In the genomic region with DNA sequence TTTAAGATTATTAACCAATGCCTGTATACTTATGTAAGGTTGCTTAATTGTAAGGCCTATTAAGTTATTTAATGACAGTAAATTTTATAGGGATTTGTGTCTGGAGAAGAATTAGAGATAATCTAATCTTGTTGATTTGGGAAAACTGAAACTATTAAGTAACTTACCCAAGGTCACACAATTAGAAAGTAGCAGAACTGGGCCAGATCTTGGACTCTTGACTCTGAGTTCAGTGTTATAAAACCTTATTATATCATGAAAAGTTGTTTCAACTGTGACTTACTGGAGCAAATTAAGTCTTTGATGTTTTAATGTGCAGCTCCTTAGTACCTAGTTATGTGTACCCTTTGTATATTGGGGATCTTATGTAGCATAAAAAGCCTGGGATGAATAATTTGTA, we compare ENCODE assay signal across 23 cellular contexts. TPM values are rescaled to one million over a fixed set of nuclear protein-coding genes. Genes with fewer than 3 reads are reported as not detected.
DNase-seq lines count a peak whose midpoint lies in the region; ATAC-seq and TF ChIP-seq lines count a peak whose summit lies in the region.
"Had no signal": no experiment of that assay in that cellular context is flagged by ENCODE, and none has a peak within 500 bp of the region (broad histone marks: within the 10 kb centered on the region; RNA-seq: fewer than 3 reads in every experiment).

No MANE protein-coding gene starts in this region.

- no peaks in the 10 kb centered on the region for H3K27me3 Mint-ChIP-seq in natural killer cell treated with Interleukin-12 subunit alpha and Interleukin-12 subunit beta and Interleukin-15 and Interleukin-18, amount 100 ng/mL, for 72 hours
- H3K27me3 Mint-ChIP-seq: activated naive CD8-positive, alpha-beta T cell had no signal

- TF ChIP-seq CTCF in HEK293 (tag by site-specific recombination; IDR thresholded peaks at IDR 0.05) (no peak), body of pancreas (IDR thresholded peaks at IDR 0.05) (no peak), right lobe of liver (IDR thresholded peaks at IDR 0.05) (no peak), spleen (IDR thresholded peaks at IDR 0.05 in 8 of 11, conservative IDR thresholded peaks at IDR 0.05 in 3 of 11) (no peak)

- TF ChIP-seq POLR2A in body of pancreas (IDR thresholded peaks at IDR 0.05) (no peak), right lobe of liver (IDR thresholded peaks at IDR 0.05) (no peak), spleen (IDR thresholded peaks at IDR 0.05) (no peak)

- peaks cover 21 to 29% of the 10 kb centered on the region in 2 donors for H3K4me1 Mint-ChIP-seq in natural killer cell treated with Interleukin-12 subunit alpha and Interleukin-12 subunit beta and Interleukin-15 and Interleukin-18, amount 100 ng/mL, for 72 hours (ENCODE audit: low read depth in 2 of 2)

- H3K36me3 ChIP-seq in HEK293 (ENCODE audit: control insufficient read depth in 2 of 2, insufficient read depth in 1 of 2, low read length in 2 of 2): peaks cover 0 to 12% of the 10 kb centered on the region in 2 experiments; a peak in 2 of 3 replicates
- H3K36me3 ChIP-seq in body of pancreas (replicated peaks in 1 of 2; ENCODE audit: insufficient read depth in 1 of 2, low read depth in 2 of 2): no peaks in the 10 kb centered on the region
- no peaks in the 10 kb centered on the region for H3K36me3 ChIP-seq in right lobe of liver
- H3K36me3 ChIP-seq in spleen: peaks cover 0 to 19% (median 0%) of the 10 kb centered on the region in 6 donors
- H3K36me3 ChIP-seq: ascending aorta, ovary, uterus had no signal

- H3K9me3 ChIP-seq in HEK293 (ENCODE audit: control insufficient read depth, insufficient read depth, low read depth, low read length) (no peaks in the 10 kb centered on the region), body of pancreas (no peaks in the 10 kb centered on the region), right lobe of liver (no peaks in the 10 kb centered on the region), spleen (no peaks in the 10 kb centered on the region)
- H3K9me3 ChIP-seq: ascending aorta, ovary, uterus had no signal

- intact Hi-C loops in body of pancreas (cut with DNase I): no loop called here
- intact Hi-C loops in right lobe of liver (cut with DNase I): no loop called here
- intact Hi-C loops in spleen (cut with DNase I; ENCODE audit: low total_unique reads): no loop called here

- peak; percentile 20 for ATAC-seq in body of pancreas
- peak; percentile 31 to 41 (median 34) for ATAC-seq in right lobe of liver
- ATAC-seq in natural killer cell treated with Interleukin-12 subunit alpha and Interleukin-12 subunit beta and Interleukin-15 and Interleukin-18, amount 100 ng/mL, for 72 hours: no peak
- no peak for ATAC-seq in GM21737 (IDR thresholded peaks at IDR 0.05; ENCODE audit: unreplicated experiment)
- ATAC-seq: left cardiac atrium, natural killer cell, sciatic nerve, WTC11 had no signal

- H3K36me3 Mint-ChIP-seq in natural killer cell treated with Interleukin-12 subunit alpha and Interleukin-12 subunit beta and Interleukin-15 and Interleukin-18, amount 100 ng/mL, for 72 hours: no peaks in the 10 kb centered on the region
- H3K36me3 Mint-ChIP-seq: natural killer cell, WTC11 had no signal

- H3K4me3 Mint-ChIP-seq in natural killer cell treated with Interleukin-12 subunit alpha and Interleukin-12 subunit beta and Interleukin-15 and Interleukin-18, amount 100 ng/mL, for 72 hours: no peak overlapping the region
- H3K4me3 Mint-ChIP-seq: activated naive CD8-positive, alpha-beta T cell; natural killer cell; WTC11 had no signal

- no peaks in the 10 kb centered on the region for H3K27me3 ChIP-seq in body of pancreas
- no peaks in the 10 kb centered on the region for H3K27me3 ChIP-seq in right lobe of liver
- no peaks in the 10 kb centered on the region for H3K27me3 ChIP-seq in spleen (replicated peaks in 1 of 7)
- H3K27me3 ChIP-seq: ascending aorta, ovary, uterus had no signal

- no peaks in the 10 kb centered on the region for H3K9me3 Mint-ChIP-seq in natural killer cell treated with Interleukin-12 subunit alpha and Interleukin-12 subunit beta and Interleukin-15 and Interleukin-18, amount 100 ng/mL, for 72 hours
- H3K9me3 Mint-ChIP-seq: natural killer cell, WTC11 had no signal

- DNase-seq in body of pancreas: no peak
- DNase-seq in right lobe of liver: no peak
- DNase-seq in spleen: no peak
- no peak for DNase-seq in activated gamma-delta T cell (lab: John Stamatoyannopoulos, UW)
- no peak for DNase-seq in natural killer cell treated with Interleukin-12 subunit alpha and Interleukin-12 subunit beta and Interleukin-15 and Interleukin-18, amount 100 ng/mL, for 72 hours (ENCODE audit: low spot score)
- no peak for DNase-seq in superior temporal gyrus (ENCODE audit: extremely low spot score)
- DNase-seq: caudate nucleus, glutamatergic neuron, HCEC 1CT, left cardiac atrium, natural killer cell, NCI-H1436, ovary, SIG-M5, SW 1271, T1000, uterus had no signal

- no peak overlapping the region for H3K4me3 ChIP-seq in HEK293 (ENCODE audit: low read depth, low read length)
- H3K4me3 ChIP-seq in body of pancreas: no peak overlapping the region
- no peak overlapping the region for H3K4me3 ChIP-seq in right lobe of liver
- no peak overlapping the region for H3K4me3 ChIP-seq in spleen
- H3K4me3 ChIP-seq: ovary, uterus had no signal

- CTCF ChIA-PET in HEK293 (lab: Yijun Ruan, JAX): interaction anchor here (0.6 to 1.4 kb wide), 4 partner anchors 12 to 383 kb away, joined by 3 to 4 read pairs (median 3); no protein-coding TSS in a partner anchor

- H3K27ac Mint-ChIP-seq in natural killer cell treated with Interleukin-12 subunit alpha and Interleukin-12 subunit beta and Interleukin-15 and Interleukin-18, amount 100 ng/mL, for 72 hours: no peak overlapping the region
- H3K27ac Mint-ChIP-seq: activated naive CD8-positive, alpha-beta T cell; natural killer cell; WTC11 had no signal

- H3K4me1 ChIP-seq in HEK293 (ENCODE audit: control insufficient read depth, insufficient read depth, low read length): peaks cover 13% of the 10 kb centered on the region
- peaks cover 82% of the 10 kb centered on the region for H3K4me1 ChIP-seq in body of pancreas
- peaks cover 0 to 52% (median 15%) of the 10 kb centered on the region in 4 donors for H3K4me1 ChIP-seq in right lobe of liver
- peaks cover 23 to 73% (median 47%) of the 10 kb centered on the region in 6 donors for H3K4me1 ChIP-seq in spleen

- POLR2A ChIA-PET in HEK293 (lab: Yijun Ruan, JAX): no interaction called here

- H3K27ac ChIP-seq in HEK293 (ENCODE audit: extremely low read depth, low read depth, low read length): no peak overlapping the region
- peak overlapping the region in 2 of 4 donors; percentile 31 to 81 for H3K27ac ChIP-seq in body of pancreas
- H3K27ac ChIP-seq in right lobe of liver: peak overlapping the region; percentile 24 to 94 (median 89)
- H3K27ac ChIP-seq in spleen: peak overlapping the region; percentile 1 to 75 (median 32)

TF ChIP-seq in HEK293, 187 proteins besides CTCF, POLR2A, EP300 and RAD21 (continues in another document):
- TF ChIP-seq OSR2 (tag by site-specific recombination; IDR thresholded peaks at IDR 0.05) (no peak), FEZF1 (tag by site-specific recombination; IDR thresholded peaks at IDR 0.05) (no peak), ZNF157 (tag by site-specific recombination; IDR thresholded peaks at IDR 0.05) (no peak), GFI1B (tag by site-specific recombination; IDR thresholded peaks at IDR 0.05) (no peak), ZSCAN30 (tag by site-specific recombination; IDR thresholded peaks at IDR 0.05) (no peak), ZNF664 (tag by site-specific recombination; IDR thresholded peaks at IDR 0.05) (peak; percentile 38; the same call in 1 of the 2 replicates), ZXDB (tag by site-specific recombination; IDR thresholded peaks at IDR 0.05) (no peak), PRDM1 (tag by site-specific recombination; IDR thresholded peaks at IDR 0.05) (no peak), ZNF10 (tag by site-specific recombination; IDR thresholded peaks at IDR 0.05) (no peak), OVOL3 (tag by site-specific recombination; IDR thresholded peaks at IDR 0.05) (no peak), ZNF768 (tag by site-specific recombination; IDR thresholded peaks at IDR 0.05) (no peak)
- TF ChIP-seq, protein P1, sequence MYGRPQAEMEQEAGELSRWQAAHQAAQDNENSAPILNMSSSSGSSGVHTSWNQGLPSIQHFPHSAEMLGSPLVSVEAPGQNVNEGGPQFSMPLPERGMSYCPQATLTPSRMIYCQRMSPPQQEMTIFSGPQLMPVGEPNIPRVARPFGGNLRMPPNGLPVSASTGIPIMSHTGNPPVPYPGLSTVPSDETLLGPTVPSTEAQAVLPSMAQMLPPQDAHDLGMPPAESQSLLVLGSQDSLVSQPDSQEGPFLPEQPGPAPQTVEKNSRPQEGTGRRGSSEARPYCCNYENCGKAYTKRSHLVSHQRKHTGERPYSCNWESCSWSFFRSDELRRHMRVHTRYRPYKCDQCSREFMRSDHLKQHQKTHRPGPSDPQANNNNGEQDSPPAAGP (tag by site-specific recombination; IDR thresholded peaks at IDR 0.05): no peak

RNA-seq across cellular contexts. Expression of gene CAMTA1, which starts 38.6 kb away (rescaled TPM):
- total RNA-seq in body of pancreas (10 to 100 TPM; 36.3 to 59.7 TPM), right lobe of liver (10 to 100 TPM; 32.3 to 49.4 (median 37.2) TPM), spleen (100 to 1,000 TPM in 1 of 7 donors, 10 to 100 TPM in 6; 53.0 to 105 (median 72.5) TPM)
- polyA plus RNA-seq in spleen: 100 to 1,000 TPM in 1 of 3 donors, 10 to 100 TPM in 2; 68.7 to 106 (median 84.8) TPM
- total RNA-seq in natural killer cell treated with Interleukin-12 subunit alpha and Interleukin-12 subunit beta and Interleukin-15 and Interleukin-18, amount 100 ng/mL, for 72 hours: 10 to 100 TPM; 36.5 to 57.5 TPM

Comparison
In these comparisons a context has a peak if more than half of its experiments do, and no peak if none do; other contexts are left out.
1. ATAC-seq: peak in body of pancreas (single experiment) and right lobe of liver (4 of 4); none in natural killer cell treated with Interleukin-12 subunit alpha and Interleukin-12 subunit beta and Interleukin-15 and Interleukin-18, amount 100 ng/mL, for 72 hours (0 of 2) and GM21737 (single experiment).